ENCODE assay signal across 23 cellular contexts in the genomic region with DNA sequence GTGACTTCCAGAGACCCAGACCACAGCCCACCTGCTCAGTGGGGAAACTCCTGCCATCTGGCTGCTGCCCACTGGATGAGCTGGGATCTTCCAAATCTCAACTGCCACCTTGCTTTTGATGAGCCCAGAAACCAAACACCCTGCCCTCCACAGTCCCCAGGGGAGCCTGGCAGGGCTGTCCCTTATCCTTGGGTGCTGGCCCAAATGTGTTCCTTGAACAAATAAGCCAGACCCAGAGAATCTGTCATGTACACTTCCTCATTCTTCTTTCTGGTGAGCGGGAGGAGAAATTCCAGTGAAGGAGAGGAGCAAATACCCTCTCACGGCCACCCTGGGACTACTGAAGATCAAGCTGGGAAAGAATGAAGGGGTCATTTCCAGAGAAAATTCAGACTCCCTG. TPM values are rescaled to one million over a fixed set of nuclear protein-coding genes. Genes with fewer than 3 reads are reported as not detected.
DNase-seq lines count a peak whose midpoint lies in the region; ATAC-seq, FAIRE-seq and TF ChIP-seq lines count a peak whose summit lies in the region.
"Had no signal": no experiment of that assay in that cellular context is flagged by ENCODE, and none has a peak within 500 bp of the region (broad histone marks: within the 10 kb centered on the region; RNA-seq: fewer than 3 reads in every experiment).

No MANE protein-coding gene starts in this region.

- no TSS peak for BruUV-seq in HepG2 (replicated peaks; lab: Mats Ljungman, UMichigan)

- H3K4me3 ChIP-seq in right lobe of liver, result no peak overlapping the region
- no peak overlapping the region for H3K4me3 ChIP-seq in HepG2 (replicated peaks in 1 of 3; ENCODE audit: insufficient read depth in 1 of 3, low read depth in 2 of 3, low read length in 3 of 3)
- no peak overlapping the region for H3K4me3 ChIP-seq in left lung
- H3K4me3 ChIP-seq: GM12878, PC-9 had no signal

- H3K9me3 ChIP-seq in right lobe of liver, result no peaks in the 10 kb centered on the region
- H3K9me3 ChIP-seq in HepG2 (ENCODE audit: low read length), result peaks cover 10% of the 10 kb centered on the region; the same call in 1 of the 2 replicates
- H3K9me3 ChIP-seq in left lung, result peaks cover 0 to 2% of the 10 kb centered on the region in 2 donors
- H3K9me3 ChIP-seq: BE2C, Caco-2 had no signal

- peak overlapping the region; percentile 34 for H3K27ac Mint-ChIP-seq in osteocyte (ENCODE audit: unreplicated experiment)
- H3K27ac Mint-ChIP-seq: CD4-positive, alpha-beta T cell had no signal

- TF ChIP-seq POLR2A in right lobe of liver (IDR thresholded peaks at IDR 0.05), result no peak
- TF ChIP-seq POLR2A in HepG2 (IDR thresholded peaks at IDR 0.05; ENCODE audit: insufficient read depth in 1 of 2, low read depth in 2 of 2, low read length in 2 of 2), result no peak

- H3K27ac ChIP-seq in right lobe of liver (no peak overlapping the region), HepG2 (ENCODE audit: extremely low read length, insufficient read depth, low read length) (no peak overlapping the region), left lung (no peak overlapping the region)
- H3K27ac ChIP-seq: PC-9 had no signal

- H3K27me3 Mint-ChIP-seq in osteocyte (ENCODE audit: unreplicated experiment), result no peaks in the 10 kb centered on the region

- peaks cover 3% of the 10 kb centered on the region for H3K9me3 Mint-ChIP-seq in osteocyte (ENCODE audit: unreplicated experiment)
- H3K9me3 Mint-ChIP-seq: CD4-positive, alpha-beta T cell had no signal

- H3K36me3 Mint-ChIP-seq in osteocyte (ENCODE audit: unreplicated experiment), result peaks cover 38% of the 10 kb centered on the region

- H4K20me1 ChIP-seq in HepG2 (ENCODE audit: insufficient read depth, low read length), result no peaks in the 10 kb centered on the region

- DNase-seq in right lobe of liver (no peak), HepG2 (ENCODE audit: low spot score) (no peak), left lung (no peak), osteocyte (ENCODE audit: extremely low spot score, unreplicated experiment) (no peak), activated gamma-delta T cell treated with Interleukin-2 at 50 U/mL for 16 hours (no peak), NK-92 (lab: John Stamatoyannopoulos, UW; ENCODE audit: unreplicated experiment) (no peak), anterior cingulate cortex (lab: John Stamatoyannopoulos, UW) (no peak)
- DNase-seq: BE2C; Caco-2; CD4-positive, alpha-beta T cell; DMS153; EL; Karpas-422; MM.1S; NCI-H1092; NCI-H1436 treated with DMSO at 0.1 percent for 48 hours; NCI-H2029; NCI-H345; NCI-H526; PC-9 had no signal

- no peak for TF ChIP-seq EP300 in HepG2 (IDR thresholded peaks at IDR 0.05; ENCODE audit: low read depth in 2 of 2, low read length in 2 of 2)
- TF ChIP-seq EP300 in HepG2 (CRISPR knock-in tag; IDR thresholded peaks at IDR 0.05; ENCODE audit: borderline replicate concordance), result no peak

- peaks cover 11% of the 10 kb centered on the region for H3K4me1 Mint-ChIP-seq in osteocyte (ENCODE audit: unreplicated experiment)

- H3K36me3 ChIP-seq in right lobe of liver, result no peaks in the 10 kb centered on the region
- no peaks in the 10 kb centered on the region for H3K36me3 ChIP-seq in HepG2 (replicated peaks in 1 of 2; ENCODE audit: control insufficient read depth in 1 of 2, insufficient read depth in 2 of 2, low read length in 2 of 2)
- H3K36me3 ChIP-seq in left lung, result no peaks in the 10 kb centered on the region
- H3K36me3 ChIP-seq: BE2C had no signal

- H3K4me1 ChIP-seq in right lobe of liver (peaks cover 0 to 15% (median 6%) of the 10 kb centered on the region in 4 donors), HepG2 (ENCODE audit: insufficient read depth, low read length) (peaks cover 16% of the 10 kb centered on the region; the same call in 1 of the 2 replicates), left lung (no peaks in the 10 kb centered on the region)
- H3K4me1 ChIP-seq: BE2C had no signal

- no peak for TF ChIP-seq RAD21 in HepG2 (CRISPR knock-in tag; IDR thresholded peaks at IDR 0.05)

- POLR2A ChIA-PET in HepG2 (lab: Yijun Ruan, JAX), result no interaction called here

- WGBS in right lobe of liver (ENCODE audit: insufficient coverage, low coverage, low lambda C conversion rate, missing lambda C conversion rate), result 100% methylated on average over 2 of the region's 2 CpGs
- WGBS in HepG2 (ENCODE audit: low lambda C conversion rate), result 56% methylated on average over 2 of the region's 2 CpGs

- ATAC-seq in right lobe of liver (peak in 3 of 4 donors; percentile 16 to 24 (median 17)), HepG2 (no peak), left lung (peak; percentile 42), HG02938 (IDR thresholded peaks at IDR 0.05; ENCODE audit: unreplicated experiment) (no peak)
- ATAC-seq: GM12878 had no signal

- no peak overlapping the region for H3K9ac ChIP-seq in HepG2 (ENCODE audit: insufficient read depth, low read depth, low read length)

- CTCF ChIA-PET in HepG2 (lab: Yijun Ruan, JAX; ENCODE audit: low intra/inter-chr PET ratio, low total read pairs), result no interaction called here

- H3K79me2 ChIP-seq in HepG2 (ENCODE audit: insufficient read depth, low read length), result no peaks in the 10 kb centered on the region

- TF ChIP-seq CTCF in right lobe of liver (IDR thresholded peaks at IDR 0.05) (no peak), HepG2 (CRISPR knock-in tag; IDR thresholded peaks at IDR 0.05) (no peak), left lung (IDR thresholded peaks at IDR 0.05) (no peak), osteocyte (IDR thresholded peaks at IDR 0.05) (no peak)

- in situ Hi-C loops in HepG2 (cut with HindIII; ENCODE audit: extremely low pct_ligation_motif_present, low pct_unique_long_range_greater_than_20kb), result no loop called here

- H3K4me3 Mint-ChIP-seq in osteocyte (ENCODE audit: unreplicated experiment), result no peak overlapping the region
- H3K4me3 Mint-ChIP-seq: CD4-positive, alpha-beta T cell had no signal

- no peak overlapping the region for H3K4me2 ChIP-seq in HepG2 (ENCODE audit: low read depth, low read length)
- H3K4me2 ChIP-seq: PC-9 had no signal

- no peak overlapping the region for H2AFZ ChIP-seq in HepG2 (ENCODE audit: low read length)
- H2AFZ ChIP-seq: PC-9 had no signal

- FAIRE-seq in HepG2 (lab: Jason Lieb, UNC), result no peak
- FAIRE-seq: GM12878, H1 had no signal

- no peaks in the 10 kb centered on the region for H3K27me3 ChIP-seq in right lobe of liver
- H3K27me3 ChIP-seq in HepG2 (ENCODE audit: control insufficient read depth in 1 of 2, insufficient read depth in 2 of 2, low read length in 2 of 2), result no peaks in the 10 kb centered on the region
- H3K27me3 ChIP-seq in left lung, result no peaks in the 10 kb centered on the region
- H3K27me3 ChIP-seq: BE2C had no signal

- intact Hi-C loops in right lobe of liver (cut with DNase I) (no loop called here), HepG2 (cut with micrococcal nuclease; ENCODE audit: unreplicated experiment) (no loop called here), left lung (cut with DNase I) (no loop called here)

TF ChIP-seq in HepG2, 621 proteins besides CTCF, POLR2A, EP300 and RAD21 (continues in another document):
- TF ChIP-seq ZNF788 (CRISPR knock-in tag; IDR thresholded peaks at IDR 0.05; ENCODE audit: borderline replicate concordance) (no peak), ZNF367 (CRISPR knock-in tag; IDR thresholded peaks at IDR 0.05; ENCODE audit: borderline replicate concordance) (no peak), ZNF629 (CRISPR knock-in tag; conservative IDR thresholded peaks at IDR 0.05) (no peak), ZNF207 (IDR thresholded peaks at IDR 0.05; ENCODE audit: borderline replicate concordance) (no peak), CREM (IDR thresholded peaks at IDR 0.05) (no peak), CREM (CRISPR knock-in tag; IDR thresholded peaks at IDR 0.05) (no peak), ZMYM3 (CRISPR knock-in tag; IDR thresholded peaks at IDR 0.05) (no peak), ZNF101 (CRISPR knock-in tag; IDR thresholded peaks at IDR 0.05; ENCODE audit: borderline replicate concordance, low read depth) (no peak), SNAPC2 (CRISPR knock-in tag; IDR thresholded peaks at IDR 0.05) (no peak), GATAD2A (CRISPR knock-in tag; IDR thresholded peaks at IDR 0.05) (no peak), ZNF839 (CRISPR knock-in tag; IDR thresholded peaks at IDR 0.05; ENCODE audit: borderline replicate concordance) (no peak), SRSF4 (IDR thresholded peaks at IDR 0.05; ENCODE audit: low read depth, low read length, poor library complexity, severe bottlenecking) (no peak), FOXO1 (CRISPR knock-in tag; IDR thresholded peaks at IDR 0.05) (no peak), ATF1 (CRISPR knock-in tag; IDR thresholded peaks at IDR 0.05) (no peak), ZBTB3 (CRISPR knock-in tag; IDR thresholded peaks at IDR 0.05; ENCODE audit: borderline replicate concordance, low read depth) (no peak), ZNF577 (CRISPR knock-in tag; IDR thresholded peaks at IDR 0.05; ENCODE audit: borderline replicate concordance, low read depth) (no peak)

RNA-seq across cellular contexts. Expression of a gene that starts 38.7 kb away (rescaled TPM):
- total RNA-seq in right lobe of liver, result 100 to 1,000 TPM in 3 of 6 experiments, 10 to 100 TPM in 3; 50.5 to 250 (median 97.5) TPM
- total RNA-seq in HepG2 (2016; rRNA removed; fragmentation: Illumina TruSeq; extraction: Trizol), result 28.6 and 32.4 TPM in 2 replicates
- total RNA-seq in HepG2 (2016; cell fraction: cytosol; rRNA removed; fragmentation: Illumina TruSeq; extraction: Trizol; ENCODE audit: low read depth), result 21.2 and 24.5 TPM in 2 replicates
- 22.4 and 30.7 TPM in 2 replicates for total RNA-seq in HepG2 (2016; cell fraction: insoluble cytoplasmic fraction; rRNA removed; fragmentation: Illumina TruSeq; extraction: Trizol)
- total RNA-seq in HepG2 (2016; cell fraction: membrane; rRNA removed; fragmentation: Illumina TruSeq; extraction: Trizol), result 51.6 and 61.1 TPM in 2 replicates
- total RNA-seq in HepG2 (2016; cell fraction: nucleus; rRNA removed; fragmentation: Illumina TruSeq; extraction: Trizol), result 21.9 and 23.1 TPM in 2 replicates
- polyA plus RNA-seq in HepG2 (2011; rRNA removed), result 34.7 and 36.2 TPM in 2 replicates
- polyA plus RNA-seq in HepG2 (2011; cell fraction: cytosol; rRNA removed), result 22.9 and 28.7 TPM in 2 replicates
- polyA plus RNA-seq in HepG2 (2011; cell fraction: nucleus; rRNA removed), result 25.6 and 30.8 TPM in 2 replicates
- 41.2 and 50.7 TPM in 2 replicates for polyA plus RNA-seq in HepG2 (2012)
- polyA plus RNA-seq in HepG2 (2016; cell fraction: cytosol; fragmentation: Illumina TruSeq; extraction: Trizol; ENCODE audit: low read depth), result 23.8 and 29.3 TPM in 2 replicates
- polyA plus RNA-seq in HepG2 (2016; cell fraction: insoluble cytoplasmic fraction; fragmentation: Illumina TruSeq; extraction: Trizol; ENCODE audit: low read depth), result 31.8 and 38.3 TPM in 2 replicates
- 53.7 and 59.4 TPM in 2 replicates for polyA plus RNA-seq in HepG2 (2016; cell fraction: membrane; fragmentation: Illumina TruSeq; extraction: Trizol; ENCODE audit: low read depth)
- polyA plus RNA-seq in HepG2 (2016; cell fraction: nucleus; fragmentation: Illumina TruSeq; extraction: Trizol; ENCODE audit: insufficient read depth, low read depth), result 39.1 and 43.2 TPM in 2 replicates
- 3.0 and 49.7 TPM in 2 replicates for polyA minus RNA-seq in HepG2 (2011; rRNA and poly(A)+ RNA removed; ENCODE audit: low replicate concordance)
- 24.8 and 27.3 TPM in 2 replicates for polyA minus RNA-seq in HepG2 (2011; cell fraction: cytosol; rRNA and poly(A)+ RNA removed)
- 11.2 and 12.4 TPM in 2 replicates for polyA minus RNA-seq in HepG2 (2011; cell fraction: nucleus; rRNA and poly(A)+ RNA removed)
- total RNA-seq in left lung, result 10 to 100 TPM; 49.9 to 50.8 TPM
- total RNA-seq in osteocyte, result 129 and 131 TPM in 2 replicates

Comparison
In these comparisons a context has a peak if more than half of its experiments do, and no peak if none do; other contexts are left out.
1. ATAC-seq: peak in right lobe of liver (3 of 4) and left lung (single experiment); none in HepG2 (single experiment) and HG02938 (single experiment).